8 cellular contexts compared by ENCODE assay signal in genomic region chrX:85244411-85245210, GRCh38. TPM values are rescaled to one million over a fixed set of nuclear protein-coding genes. Genes with fewer than 3 reads are reported as not detected.
DNase-seq lines count a peak whose midpoint lies in the region; ATAC-seq, FAIRE-seq and TF ChIP-seq lines count a peak whose summit lies in the region.

No MANE protein-coding gene starts in this region.

- no peak for TF ChIP-seq POLR2A in erythroblast (IDR thresholded peaks at IDR 0.05; ENCODE audit: low read length)

- peaks cover 31% of the 10 kb centered on the region for H3K27me3 Mint-ChIP-seq in T-helper 1 cell treated with Interleukin-12 subunit alpha and Interleukin-12 subunit beta and Interleukin-4 antibody, amounts not matched to agents 30 μg/mL and 1 μg/mL, for 36 hours (ENCODE audit: low read depth)
- H3K27me3 Mint-ChIP-seq in naive thymus-derived CD8-positive, alpha-beta T cell: peaks cover 0 to 4% (median 1%) of the 10 kb centered on the region in 5 donors

- peaks cover 10% of the 10 kb centered on the region for H3K9me3 ChIP-seq in HUES48 (ENCODE audit: control insufficient read depth, insufficient read depth, low read length)

- H3K4me3 Mint-ChIP-seq in T-helper 1 cell treated with Interleukin-12 subunit alpha and Interleukin-12 subunit beta and Interleukin-4 antibody, amounts not matched to agents 30 μg/mL and 1 μg/mL, for 36 hours: peak overlapping the region; percentile 89
- peak overlapping the region; percentile 89 to 98 (median 95) for H3K4me3 Mint-ChIP-seq in naive thymus-derived CD8-positive, alpha-beta T cell

- no peaks in the 10 kb centered on the region for H3K27me3 ChIP-seq in HUES48 (ENCODE audit: control insufficient read depth, insufficient read depth, low read length)

- no peak for FAIRE-seq in RCC 7860 (lab: Jason Lieb, UNC)

- 0 out of 2 replicates have a peak, but pooled peaks cover 4% of the 10 kb centered on the region for H3K4me1 ChIP-seq in HUES48 (ENCODE audit: control insufficient read depth, insufficient read depth, low read length)

- peak overlapping the region; percentile 94 for H3K27ac ChIP-seq in HUES48 (ENCODE audit: low read depth, low read length)

- peaks cover 8% of the 10 kb centered on the region for H3K4me1 Mint-ChIP-seq in T-helper 1 cell treated with Interleukin-12 subunit alpha and Interleukin-12 subunit beta and Interleukin-4 antibody, amounts not matched to agents 30 μg/mL and 1 μg/mL, for 36 hours (ENCODE audit: low read depth)
- peaks cover 6 to 19% (median 14%) of the 10 kb centered on the region in 4 donors for H3K4me1 Mint-ChIP-seq in naive thymus-derived CD8-positive, alpha-beta T cell

- H3K36me3 ChIP-seq in HUES48 (ENCODE audit: control insufficient read depth, insufficient read depth, low read length): peaks cover 15% of the 10 kb centered on the region

- peak overlapping the region; percentile 97 for H3K9ac ChIP-seq in HUES48 (ENCODE audit: low read depth, low read length)

- no peaks in the 10 kb centered on the region for H3K36me3 Mint-ChIP-seq in T-helper 1 cell treated with Interleukin-12 subunit alpha and Interleukin-12 subunit beta and Interleukin-4 antibody, amounts not matched to agents 30 μg/mL and 1 μg/mL, for 36 hours (ENCODE audit: low read depth)
- peaks cover 0 to 5% (median 2%) of the 10 kb centered on the region in 3 donors for H3K36me3 Mint-ChIP-seq in naive thymus-derived CD8-positive, alpha-beta T cell

- peak overlapping the region; percentile 92 for H3K4me3 ChIP-seq in HUES48 (ENCODE audit: low read depth, low read length)

- ATAC-seq in GM18909 (IDR thresholded peaks at IDR 0.05; ENCODE audit: poor library complexity, unreplicated experiment): peak; percentile 48
- ATAC-seq in naive thymus-derived CD8-positive, alpha-beta T cell: peak; percentile 49 to 55

- POLR2A ChIA-PET in naive thymus-derived CD8-positive, alpha-beta T cell (lab: Charles Lee): interaction anchor here (0.7 kb wide), 1 partner anchor 9 kb away, joined by 4 read pairs; no protein-coding TSS in a partner anchor

- H3K27ac Mint-ChIP-seq in T-helper 1 cell treated with Interleukin-12 subunit alpha and Interleukin-12 subunit beta and Interleukin-4 antibody, amounts not matched to agents 30 μg/mL and 1 μg/mL, for 36 hours: peak overlapping the region; percentile 74
- peak overlapping the region; percentile 62 to 95 (median 92) for H3K27ac Mint-ChIP-seq in naive thymus-derived CD8-positive, alpha-beta T cell

- peak; percentile 2 for DNase-seq in CD1c-positive myeloid dendritic cell (ENCODE audit: extremely low spot score)
- peak; percentile 43 to 52 for DNase-seq in erythroblast (lab: John Stamatoyannopoulos, UW)
- peak in 6 of 10 donors; percentile 1 to 29 (median 12) for DNase-seq in naive thymus-derived CD8-positive, alpha-beta T cell
- no peak for DNase-seq in COLO829 (ENCODE audit: low spot score)
- no peak for DNase-seq in RCC 7860 (ENCODE audit: low spot score)

- H3K9me3 Mint-ChIP-seq in T-helper 1 cell treated with Interleukin-12 subunit alpha and Interleukin-12 subunit beta and Interleukin-4 antibody, amounts not matched to agents 30 μg/mL and 1 μg/mL, for 36 hours: no peaks in the 10 kb centered on the region
- peaks cover 0 to 3% (median 0%) of the 10 kb centered on the region in 9 donors for H3K9me3 Mint-ChIP-seq in naive thymus-derived CD8-positive, alpha-beta T cell

RNA-seq across cellular contexts. Expression of gene ZNF711, which starts 0.8 kb away (rescaled TPM):
- total RNA-seq in naive thymus-derived CD8-positive, alpha-beta T cell: 1 to 10 TPM; 2.1 to 2.3 TPM
- polyA plus RNA-seq in naive thymus-derived CD8-positive, alpha-beta T cell: 1 to 10 TPM; 3.0 to 3.1 (median 3.1) TPM

RNA-seq across cellular contexts. Expression of gene SATL1, which starts 1.0 kb away (rescaled TPM):
- total RNA-seq in naive thymus-derived CD8-positive, alpha-beta T cell: not detected
- polyA plus RNA-seq in naive thymus-derived CD8-positive, alpha-beta T cell: not detected

Comparison
In these comparisons a context has a peak if more than half of its experiments do, and no peak if none do; other contexts are left out.
1. DNase-seq: peak in CD1c-positive myeloid dendritic cell (single experiment), erythroblast (2 of 2) and naive thymus-derived CD8-positive, alpha-beta T cell (6 of 10); none in COLO829 (single experiment) and RCC 7860 (single experiment).